18 cellular contexts compared by ENCODE assay signal in genomic region chr6:126540161-126540560, GRCh38.
A peak's percentile ranks its signal among the peaks of the same experiment; 100 is the strongest.
DNase-seq lines count a peak whose midpoint lies in the region; ATAC-seq, FAIRE-seq and TF ChIP-seq lines count a peak whose summit lies in the region.
"Had no signal": no experiment of that assay in that cellular context is flagged by ENCODE, and none has a peak within 500 bp of the region (broad histone marks: within the 10 kb centered on the region; RNA-seq: fewer than 3 reads in every experiment).

No MANE protein-coding gene starts in this region.

- no peak for TF ChIP-seq CTCF in liver (IDR thresholded peaks at IDR 0.05; ENCODE audit: low read depth, low read length, missing input control)
- TF ChIP-seq CTCF in HepG2 (CRISPR knock-in tag; IDR thresholded peaks at IDR 0.05) = no peak
- TF ChIP-seq CTCF in PC-9 (conservative IDR thresholded peaks at IDR 0.05) = no peak

- intact Hi-C loops in HepG2 (cut with micrococcal nuclease; ENCODE audit: unreplicated experiment) (no loop called here), left cardiac atrium (cut with DNase I) (no loop called here), PC-9 (cut with micrococcal nuclease; ENCODE audit: unreplicated experiment) (no loop called here)

- no peak overlapping the region for H3K27ac ChIP-seq in liver (ENCODE audit: low read depth in 1 of 2, low read length in 2 of 2)
- H3K27ac ChIP-seq in HepG2 (ENCODE audit: extremely low read length, insufficient read depth, low read length) = no peak overlapping the region
- no peak overlapping the region for H3K27ac ChIP-seq in PC-9
- H3K27ac ChIP-seq: 22Rv1 had no signal

- no peak overlapping the region for H3K4me2 ChIP-seq in HepG2 (ENCODE audit: low read depth, low read length)
- H3K4me2 ChIP-seq in PC-9 = no peak overlapping the region

- H3K9ac ChIP-seq in liver (ENCODE audit: low read depth in 1 of 2, low read length in 2 of 2) (no peak overlapping the region), HepG2 (ENCODE audit: insufficient read depth, low read depth, low read length) (no peak overlapping the region)

- FAIRE-seq in HepG2 (lab: Jason Lieb, UNC) = no peak
- FAIRE-seq: D721Med, GM12891, H1 had no signal

- no peaks in the 10 kb centered on the region for H3K9me2 ChIP-seq in PC-9 (ENCODE audit: insufficient read depth)

- H3K9me3 ChIP-seq in liver (ENCODE audit: control insufficient read depth in 4 of 4, low read length in 3 of 4) = no peaks in the 10 kb centered on the region
- H3K9me3 ChIP-seq in HepG2 (ENCODE audit: low read length) = no peaks in the 10 kb centered on the region
- H3K9me3 ChIP-seq in PC-9 (ENCODE audit: insufficient read depth, low read depth) = no peaks in the 10 kb centered on the region; the same call in 1 of the 2 replicates
- H3K9me3 ChIP-seq: HAP-1 had no signal

- H3K79me2 ChIP-seq in HepG2 (ENCODE audit: insufficient read depth, low read length) (no peaks in the 10 kb centered on the region), PC-9 (ENCODE audit: low read depth) (no peaks in the 10 kb centered on the region)

- no peak for TF ChIP-seq RAD21 in liver (IDR thresholded peaks at IDR 0.05)
- TF ChIP-seq RAD21 in HepG2 (CRISPR knock-in tag; IDR thresholded peaks at IDR 0.05) = no peak

- TF ChIP-seq POLR2A in HepG2 (IDR thresholded peaks at IDR 0.05; ENCODE audit: insufficient read depth in 1 of 2, low read depth in 2 of 2, low read length in 2 of 2) = no peak

- H2AFZ ChIP-seq in HepG2 (ENCODE audit: low read length) (no peak overlapping the region), PC-9 (no peak overlapping the region)

- CTCF ChIA-PET in HepG2 (lab: Yijun Ruan, JAX; ENCODE audit: low intra/inter-chr PET ratio, low total read pairs) (no interaction called here), PC-9 (lab: Charles Lee) (no interaction called here)

- ATAC-seq in HepG2 (no peak), left cardiac atrium (no peak)
- ATAC-seq: CD8-positive, alpha-beta T cell had no signal

- in situ Hi-C loops in HepG2 (cut with HindIII; ENCODE audit: extremely low pct_ligation_motif_present, low pct_unique_long_range_greater_than_20kb) = no loop called here

- no peak for TF ChIP-seq EP300 in HepG2 (IDR thresholded peaks at IDR 0.05; ENCODE audit: low read depth in 2 of 2, low read length in 2 of 2)
- TF ChIP-seq EP300 in HepG2 (CRISPR knock-in tag; IDR thresholded peaks at IDR 0.05; ENCODE audit: borderline replicate concordance) = no peak

- POLR2A ChIA-PET in HepG2 (lab: Yijun Ruan, JAX) (no interaction called here), PC-9 (lab: Charles Lee; ENCODE audit: unreplicated experiment) (no interaction called here)

- BruUV-seq in HepG2 (replicated peaks; lab: Mats Ljungman, UMichigan) (no TSS peak), PC-9 (replicated peaks; lab: Mats Ljungman, UMichigan) (no TSS peak)

- H3K27me3 ChIP-seq in liver (ENCODE audit: control insufficient read depth in 4 of 4, insufficient read depth in 4 of 4, low read length in 3 of 4) = no peaks in the 10 kb centered on the region
- no peaks in the 10 kb centered on the region for H3K27me3 ChIP-seq in HepG2 (ENCODE audit: control insufficient read depth in 1 of 2, insufficient read depth in 2 of 2, low read length in 2 of 2)
- H3K27me3 ChIP-seq in PC-9 (ENCODE audit: insufficient read depth, low read depth) = no peaks in the 10 kb centered on the region

- peaks cover 15% of the 10 kb centered on the region for H3F3A ChIP-seq in PC-9 (ENCODE audit: insufficient read depth, low read depth)

- H4K20me1 ChIP-seq in HepG2 (ENCODE audit: insufficient read depth, low read length) (no peaks in the 10 kb centered on the region), PC-9 (ENCODE audit: insufficient read depth) (no peaks in the 10 kb centered on the region)

- H3K36me3 ChIP-seq in liver (ENCODE audit: control insufficient read depth in 4 of 4, insufficient read depth in 3 of 4, low read depth in 1 of 4, low read length in 3 of 4) (no peaks in the 10 kb centered on the region), HepG2 (replicated peaks in 1 of 2; ENCODE audit: control insufficient read depth in 1 of 2, insufficient read depth in 2 of 2, low read length in 2 of 2) (no peaks in the 10 kb centered on the region), PC-9 (ENCODE audit: low read depth) (no peaks in the 10 kb centered on the region)
- H3K36me3 ChIP-seq: HAP-1 had no signal

- H3K4me3 ChIP-seq in liver (ENCODE audit: low read depth in 1 of 3, low read length in 3 of 3) (no peak overlapping the region), HepG2 (replicated peaks in 1 of 3; ENCODE audit: insufficient read depth in 1 of 3, low read depth in 2 of 3, low read length in 3 of 3) (no peak overlapping the region), skeletal muscle cell (ENCODE audit: low read depth, low read length) (no peak overlapping the region), PC-9 (no peak overlapping the region)
- H3K4me3 ChIP-seq: HAP-1 had no signal

- DNase-seq in HepG2 (ENCODE audit: low spot score) (no peak), fibroblast of peridontal ligament (ENCODE audit: extremely low read depth) (peak; percentile 47), skeletal muscle cell (ENCODE audit: low read depth) (peak; percentile 42), left cardiac atrium (no peak), NCI-H1694 treated with DMSO at 0.1 percent for 48 hours (lab: John Stamatoyannopoulos, UW) (no peak), PC-9 (no peak), midbrain (lab: John Stamatoyannopoulos, UW) (no peak)
- DNase-seq: CD8-positive, alpha-beta T cell; COR-L47; DMS153; DMS79 treated with DMSO at 0.1 percent for 48 hours; EL had no signal

- H3K4me1 ChIP-seq in liver (ENCODE audit: control insufficient read depth in 4 of 4, insufficient read depth in 4 of 4, low read length in 3 of 4) (peaks cover 0 to 3% (median 2%) of the 10 kb centered on the region in 4 donors), HepG2 (ENCODE audit: insufficient read depth, low read length) (no peaks in the 10 kb centered on the region), PC-9 (replicated peaks; ENCODE audit: insufficient read depth) (peaks cover 28% of the 10 kb centered on the region)
- H3K4me1 ChIP-seq: HAP-1 had no signal

TF ChIP-seq in liver, 16 proteins besides CTCF, POLR2A, EP300 and RAD21 (continues in another document):
- TF ChIP-seq SP1 (IDR thresholded peaks at IDR 0.05) = no peak
- peak in 1 of 2 donors; percentile 23 for TF ChIP-seq JUND (IDR thresholded peaks at IDR 0.05)
- TF ChIP-seq NR2F2 (IDR thresholded peaks at IDR 0.05) = no peak
- TF ChIP-seq FOXA2 (IDR thresholded peaks at IDR 0.05) = no peak
- TF ChIP-seq YY1 (IDR thresholded peaks at IDR 0.05) = no peak
- no peak for TF ChIP-seq TAF1 (conservative IDR thresholded peaks at IDR 0.05)
- TF ChIP-seq ATF3 (IDR thresholded peaks at IDR 0.05) = no peak

TF ChIP-seq in HepG2, 621 proteins besides CTCF, POLR2A, EP300 and RAD21:
- no peak for TF ChIP-seq HIC2 (CRISPR knock-in tag; IDR thresholded peaks at IDR 0.05; ENCODE audit: low read depth)
- no peak for TF ChIP-seq PBX2 (CRISPR knock-in tag; IDR thresholded peaks at IDR 0.05)
- TF ChIP-seq GMEB1 (CRISPR knock-in tag; IDR thresholded peaks at IDR 0.05; ENCODE audit: borderline replicate concordance) = no peak
- TF ChIP-seq SRSF9 (IDR thresholded peaks at IDR 0.05; ENCODE audit: borderline replicate concordance, insufficient read depth, low read depth, low read length, poor library complexity, severe bottlenecking) = no peak
- TF ChIP-seq, protein P1, sequence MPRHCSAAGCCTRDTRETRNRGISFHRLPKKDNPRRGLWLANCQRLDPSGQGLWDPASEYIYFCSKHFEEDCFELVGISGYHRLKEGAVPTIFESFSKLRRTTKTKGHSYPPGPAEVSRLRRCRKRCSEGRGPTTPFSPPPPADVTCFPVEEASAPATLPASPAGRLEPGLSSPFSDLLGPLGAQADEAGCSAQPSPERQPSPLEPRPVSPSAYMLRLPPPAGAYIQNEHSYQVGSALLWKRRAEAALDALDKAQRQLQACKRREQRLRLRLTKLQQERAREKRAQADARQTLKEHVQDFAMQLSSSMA (CRISPR knock-in tag; IDR thresholded peaks at IDR 0.05) = no peak
- no peak for TF ChIP-seq ZMAT3 (CRISPR knock-in tag; conservative IDR thresholded peaks at IDR 0.05)
TF ChIP-seq in HepG2: peak in this region for 0.

Comparison
In these comparisons a context has a peak if more than half of its experiments do, and no peak if none do; other contexts are left out.
1. DNase-seq: peak in fibroblast of peridontal ligament (single experiment) and skeletal muscle cell (single experiment); none in HepG2 (single experiment), left cardiac atrium (single experiment), NCI-H1694 treated with DMSO at 0.1 percent for 48 hours (single experiment), PC-9 (0 of 2) and midbrain (single experiment).